Comparison of ENCODE assay signal across 8 cellular contexts in the genomic region with DNA sequence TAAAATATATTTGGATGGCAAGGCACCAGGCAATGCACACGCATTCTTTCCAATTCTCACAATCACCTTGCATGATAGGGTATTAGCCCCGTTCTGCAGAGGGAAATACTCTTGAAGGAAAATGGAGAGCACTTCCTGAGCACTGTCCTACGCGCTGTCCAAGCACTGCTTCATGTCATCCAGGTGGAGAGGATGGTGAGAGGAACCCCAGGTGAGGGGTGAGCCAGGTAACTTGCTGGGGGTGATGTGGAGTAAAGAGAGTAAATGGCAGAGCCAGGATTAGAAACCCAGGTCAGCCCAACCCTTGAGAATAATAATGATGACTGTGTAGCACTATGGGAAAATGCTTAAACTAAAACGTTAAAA. TPM values are rescaled to one million over a fixed set of nuclear protein-coding genes. Genes with fewer than 3 reads are reported as not detected.
DNase-seq lines count a peak whose midpoint lies in the region; TF ChIP-seq lines count a peak whose summit lies in the region.

No MANE protein-coding gene starts in this region.

- TF ChIP-seq EP300 in sigmoid colon (IDR thresholded peaks at IDR 0.05), result no peak

- H3K9me2 ChIP-seq in SU-DHL-6 (replicated peaks; ENCODE audit: insufficient read depth, low read length), result no peaks in the 10 kb centered on the region

- H3K4me1 ChIP-seq in sigmoid colon, result peaks cover 0 to 33% (median 29%) of the 10 kb centered on the region in 4 donors

- 0 out of 2 replicates have a peak, but pooled peaks cover 5% of the 10 kb centered on the region for H4K20me1 ChIP-seq in SU-DHL-6 (ENCODE audit: low read depth, low read length)

- H2AFZ ChIP-seq in SU-DHL-6 (ENCODE audit: low read depth, low read length, severe bottlenecking), result peak overlapping the region; percentile 100

- no peaks in the 10 kb centered on the region for H3K9me3 ChIP-seq in SU-DHL-6 (ENCODE audit: insufficient read depth, low read length)
- H3K9me3 ChIP-seq in sigmoid colon, result no peaks in the 10 kb centered on the region

- TF ChIP-seq POLR2A in sigmoid colon (IDR thresholded peaks at IDR 0.05), result no peak

- peaks cover 26% of the 10 kb centered on the region for H3K79me2 ChIP-seq in SU-DHL-6 (ENCODE audit: insufficient read depth, low read length)

- H3K4me2 ChIP-seq in SU-DHL-6 (ENCODE audit: low read depth, low read length, poor library complexity, severe bottlenecking), result peak overlapping the region; percentile 98

- DNase-seq in H7 (no peak), foreskin fibroblast (no peak), sigmoid colon (no peak), epidermal melanocyte (ENCODE audit: insufficient read length, low spot score) (no peak), islet precursor cell (no peak), ecto neural progenitor cell (ENCODE audit: low spot score) (no peak), GOT3 (lab: John Stamatoyannopoulos, UW) (no peak)

- TF ChIP-seq CTCF in SU-DHL-6 (IDR thresholded peaks at IDR 0.05; ENCODE audit: insufficient read depth, low read length, poor library complexity, severe bottlenecking) (no peak), foreskin fibroblast (IDR thresholded peaks at IDR 0.05; ENCODE audit: low read depth, low read length) (no peak), sigmoid colon (IDR thresholded peaks at IDR 0.05) (no peak)

- H3F3A ChIP-seq in SU-DHL-6 (ENCODE audit: insufficient read depth), result no peaks in the 10 kb centered on the region

- no peaks in the 10 kb centered on the region for H3K36me3 ChIP-seq in H7 (replicated peaks; ENCODE audit: control insufficient read depth, insufficient read depth, low read length)
- H3K36me3 ChIP-seq in SU-DHL-6 (ENCODE audit: low read length), result no peaks in the 10 kb centered on the region
- H3K36me3 ChIP-seq in sigmoid colon, result no peaks in the 10 kb centered on the region

- intact Hi-C loops in sigmoid colon (cut with DNase I), result loop anchor here (2.0 to 10.0 kb wide), 5 partner anchors 21 to 371 kb away; partner anchors contain the start of genes ARFGAP3, ATP5MGL and CYB5R3

- WGBS in sigmoid colon, 2 donors, result 9 to 27% methylated on average over 5 of the region's 5 CpGs

- peak overlapping the region; percentile 61 for H3K9ac ChIP-seq in SU-DHL-6 (ENCODE audit: low read length)

- peak overlapping the region; percentile 57 for H3K4me3 ChIP-seq in H7 (ENCODE audit: insufficient read depth, low read depth, low read length)
- peak overlapping the region; percentile 65 for H3K4me3 ChIP-seq in SU-DHL-6 (ENCODE audit: insufficient read depth, low read length, poor library complexity, severe bottlenecking)
- H3K4me3 ChIP-seq in foreskin fibroblast (ENCODE audit: low read depth in 1 of 2, low read length in 2 of 2), result peak overlapping the region; percentile 81 to 91
- H3K4me3 ChIP-seq in sigmoid colon, result peak overlapping the region; percentile 89 to 96 (median 92)

- no peak overlapping the region for H3K27ac ChIP-seq in SU-DHL-6 (ENCODE audit: low read depth, low read length)
- H3K27ac ChIP-seq in sigmoid colon, result peak overlapping the region; percentile 80 to 88 (median 87)

- peaks cover 1% of the 10 kb centered on the region; the same call in 1 of the 2 replicates for H3K27me3 ChIP-seq in H7 (ENCODE audit: control insufficient read depth, insufficient read depth, low read length)
- no peaks in the 10 kb centered on the region for H3K27me3 ChIP-seq in SU-DHL-6 (ENCODE audit: low read length)
- H3K27me3 ChIP-seq in sigmoid colon, result no peaks in the 10 kb centered on the region

RNA-seq across cellular contexts. Expression of gene PACSIN2, which starts 0.7 kb away (rescaled TPM):
- total RNA-seq in H7 (2014; rRNA removed; shearing (Covaris generic)), result 60.1 and 63.1 TPM in 2 replicates
- 10 to 100 TPM; 44.2 to 52.3 (median 48.3) TPM for total RNA-seq in sigmoid colon
- polyA plus RNA-seq in sigmoid colon, result 100 to 1,000 TPM in 1 of 3 donors, 10 to 100 TPM in 2; 75.1 to 126 (median 91.4) TPM
